In genomic region chr2:218898109-218898878, GRCh38 we compare ENCODE assay signal across 9 cellular contexts. TPM values are rescaled to one million over a fixed set of nuclear protein-coding genes. Genes with fewer than 3 reads are reported as not detected.
DNase-seq lines count a peak whose midpoint lies in the region; ATAC-seq, FAIRE-seq and TF ChIP-seq lines count a peak whose summit lies in the region.
"Had no signal": no experiment of that assay in that cellular context is flagged by ENCODE, and none has a peak within 500 bp of the region (broad histone marks: within the 10 kb centered on the region; RNA-seq: fewer than 3 reads in every experiment).

No MANE protein-coding gene starts in this region.

- POLR2A ChIA-PET in AG04449 (lab: Yijun Ruan, JAX) = interaction anchor here (0.8 kb wide), 1 partner anchor 28 kb away, joined by 3 read pairs; no protein-coding TSS in a partner anchor
- POLR2A ChIA-PET in PC-9 (lab: Charles Lee; ENCODE audit: unreplicated experiment) = no interaction called here

- no peak overlapping the region for H3K4me3 ChIP-seq in AG04449 (ENCODE audit: low read depth, low read length)
- H3K4me3 ChIP-seq in PC-9 = no peak overlapping the region
- no peak overlapping the region for H3K4me3 ChIP-seq in psoas muscle
- peak overlapping the region in 1 of 2 donors; percentile 4 for H3K4me3 ChIP-seq in vagina

- H3K9me3 ChIP-seq in PC-9 (ENCODE audit: insufficient read depth, low read depth) (no peaks in the 10 kb centered on the region), psoas muscle (no peaks in the 10 kb centered on the region), vagina (no peaks in the 10 kb centered on the region)

- peaks cover 49% of the 10 kb centered on the region for H3K4me1 ChIP-seq in PC-9 (replicated peaks; ENCODE audit: insufficient read depth)
- H3K4me1 ChIP-seq in psoas muscle = peaks cover 1% of the 10 kb centered on the region
- H3K4me1 ChIP-seq in vagina = peaks cover 45% of the 10 kb centered on the region

- H2AFZ ChIP-seq in PC-9 = no peak overlapping the region

- TF ChIP-seq CTCF in AG04449 (IDR thresholded peaks at IDR 0.05; ENCODE audit: insufficient read depth, low read length, missing control alignments) (peak; percentile 90), PC-9 (conservative IDR thresholded peaks at IDR 0.05) (peak; percentile 96), psoas muscle (IDR thresholded peaks at IDR 0.05) (peak; percentile 95), vagina (IDR thresholded peaks at IDR 0.05) (peak; percentile 91 to 95 (median 92))

- CTCF ChIA-PET in AG04449 (lab: Yijun Ruan, JAX) = interaction anchor here (0.8 to 16.3 kb wide), 28 partner anchors 8 to 257 kb away, joined by 3 to 453 read pairs (median 4); partner anchors contain the start of genes CDK5R2, WNT10A and WNT6
- CTCF ChIA-PET in PC-9 (lab: Charles Lee) = interaction anchor here (0.6 to 2.6 kb wide), 9 partner anchors 8 to 82 kb away, joined by 3 to 65 read pairs (median 3); no protein-coding TSS in a partner anchor

- no peak for TF ChIP-seq POLR2A in vagina (IDR thresholded peaks at IDR 0.05)

- H3K9me2 ChIP-seq in PC-9 (ENCODE audit: insufficient read depth) = no peaks in the 10 kb centered on the region

- H3K27me3 ChIP-seq in PC-9 (ENCODE audit: insufficient read depth, low read depth) = no peaks in the 10 kb centered on the region
- H3K27me3 ChIP-seq in psoas muscle (ENCODE audit: insufficient read depth in 3 of 3, low read length in 2 of 3) = peaks cover 0 to 95% (median 26%) of the 10 kb centered on the region in 3 donors
- H3K27me3 ChIP-seq in vagina = peaks cover 7% of the 10 kb centered on the region

- peaks cover 41% of the 10 kb centered on the region for H3F3A ChIP-seq in PC-9 (ENCODE audit: insufficient read depth, low read depth)

- H4K20me1 ChIP-seq in PC-9 (ENCODE audit: insufficient read depth) = no peaks in the 10 kb centered on the region

- DNase-seq in AG04449 (ENCODE audit: low read depth, low spot score) (no peak), PC-9 (peak in 1 of 2 experiments; percentile 71), frontal cortex (ENCODE audit: low spot score in 2 of 2) (peak; percentile 78), psoas muscle (peak; percentile 69 to 85), vagina (ENCODE audit: extremely low spot score in 2 of 2) (peak in 1 of 2 donors; percentile 79)
- peak; percentile 71 for DNase-seq in activated T-helper 9 cell treated with anti-CD3 and anti-CD28 coated beads, Interleukin-2, amount 50 U/mL, for 16 hours (ENCODE audit: low read depth)

- BruUV-seq in PC-9 (replicated peaks; lab: Mats Ljungman, UMichigan) = no TSS peak

- FAIRE-seq in frontal cortex (lab: Jason Lieb, UNC) = no peak

- H3K27ac ChIP-seq in PC-9 = no peak overlapping the region
- H3K27ac ChIP-seq in psoas muscle = no peak overlapping the region
- H3K27ac ChIP-seq in vagina = no peak overlapping the region

- H3K36me3 ChIP-seq in PC-9 (ENCODE audit: low read depth) = no peaks in the 10 kb centered on the region
- no peaks in the 10 kb centered on the region for H3K36me3 ChIP-seq in psoas muscle (ENCODE audit: insufficient read depth in 1 of 2, low read depth in 1 of 2)
- no peaks in the 10 kb centered on the region for H3K36me3 ChIP-seq in vagina

- peak overlapping the region; percentile 87 for H3K4me2 ChIP-seq in PC-9

- no peaks in the 10 kb centered on the region for H3K79me2 ChIP-seq in PC-9 (ENCODE audit: low read depth)

- 5 to 6% (median 5%) methylated on average over 50 to 52 of the region's 52 CpGs for WGBS in psoas muscle, 3 donors

- intact Hi-C loops in PC-9 (cut with micrococcal nuclease; ENCODE audit: unreplicated experiment) (loop anchor here (1.0 to 10.0 kb wide), 5 partner anchors 22 to 377 kb away; partner anchors contain the start of genes BCS1L, DNAJB2 and ZNF142), psoas muscle (cut with DNase I) (loop anchor here in 1 of 2 donors (2.0 to 5.0 kb wide), 2 partner anchors 21 to 46 kb away; no protein-coding TSS in a partner anchor), vagina (cut with DNase I) (no loop called here)

- ATAC-seq in GM18519 (IDR thresholded peaks at IDR 0.05; ENCODE audit: low FRiP score, unreplicated experiment) (peak; percentile 33), HG03432 (IDR thresholded peaks at IDR 0.05; ENCODE audit: unreplicated experiment) (peak; percentile 41), psoas muscle (peak; percentile 66 to 92 (median 84))

RNA-seq across cellular contexts. Expression of gene WNT10A, which starts 17.6 kb away (rescaled TPM):
- total RNA-seq in PC-9 (2021) (1.2 and 2.3 TPM in 2 replicates), frontal cortex (not detected), psoas muscle (not detected), vagina (2.5 TPM)
- under 1 TPM in 2 of 3 donors, not detected in 1; 0.01 to 0.03 TPM for polyA plus RNA-seq in psoas muscle
- total RNA-seq: subcutaneous adipose tissue had no signal

RNA-seq across cellular contexts. Expression of gene WNT6, which starts 38.7 kb away (rescaled TPM):
- total RNA-seq in PC-9 (2021) (0.33 and 0.45 TPM in 2 replicates), frontal cortex (not detected), psoas muscle (1 to 10 TPM in 1 of 4 donors, under 1 TPM in 3; 0.12 to 1.0 (median 0.48) TPM), vagina (2.0 TPM)
- polyA plus RNA-seq in psoas muscle = under 1 TPM; 0.05 to 0.20 (median 0.20) TPM

Comparison
In these comparisons a context has a peak if more than half of its experiments do, and no peak if none do; other contexts are left out.
1. ATAC-seq: peak in every context shown above with its lines; median percentile 84 in psoas muscle; 41 in HG03432; 33 in GM18519.